ENCODE assay signal across 10 cellular contexts in genomic region chr12:117143008-117143532, GRCh38. TPM values are rescaled to one million over a fixed set of nuclear protein-coding genes. Genes with fewer than 3 reads are reported as not detected.
DNase-seq lines count a peak whose midpoint lies in the region; ATAC-seq, FAIRE-seq and TF ChIP-seq lines count a peak whose summit lies in the region.
"Had no signal": no experiment of that assay in that cellular context is flagged by ENCODE, and none has a peak within 500 bp of the region (broad histone marks: within the 10 kb centered on the region; RNA-seq: fewer than 3 reads in every experiment).

No MANE protein-coding gene starts in this region.

- intact Hi-C loops in kidney (cut with DNase I), result no loop called here

- H3K36me3 ChIP-seq in kidney (ENCODE audit: control insufficient read depth in 1 of 2, insufficient read depth in 2 of 2, low read length in 2 of 2), result peaks cover 24 to 26% of the 10 kb centered on the region in 2 donors

- peak; percentile 68 for ATAC-seq in stimulated activated naive CD8-positive, alpha-beta T cell treated with anti-CD3 and anti-CD28 coated beads, Interleukin-15, Interleukin-2, amounts not matched to agents 100 U/mL and 50 U/mL, for 24 hours
- no peak for ATAC-seq in stimulated activated naive CD8-positive, alpha-beta T cell treated with anti-CD3 and anti-CD28 coated beads, Interleukin-15, amount 100 ng/mL, for 72 hours
- ATAC-seq in left lobe of liver, result peak; percentile 70
- no peak for ATAC-seq in GM19035 (IDR thresholded peaks at IDR 0.05; ENCODE audit: unreplicated experiment)
- no peak for ATAC-seq in HG03432 (IDR thresholded peaks at IDR 0.05; ENCODE audit: unreplicated experiment)

- H3K4me1 ChIP-seq in kidney (ENCODE audit: control insufficient read depth in 1 of 2, insufficient read depth in 1 of 2, low read depth in 1 of 2, low read length in 2 of 2), result no peaks in the 10 kb centered on the region

- H3K27ac ChIP-seq in kidney (ENCODE audit: low read depth in 2 of 2, low read length in 2 of 2), result no peak overlapping the region

- no peak overlapping the region for H3K27ac Mint-ChIP-seq in stimulated activated naive CD8-positive, alpha-beta T cell treated with anti-CD3 and anti-CD28 coated beads, Interleukin-15, amount 100 ng/mL, for 72 hours
- no peak overlapping the region for H3K27ac Mint-ChIP-seq in HFFc6

- no peaks in the 10 kb centered on the region for H3K9me3 ChIP-seq in kidney (ENCODE audit: control insufficient read depth in 1 of 2, low read length in 2 of 2)
- H3K9me3 ChIP-seq: BE2C had no signal

- TF ChIP-seq CTCF in kidney (IDR thresholded peaks at IDR 0.05; ENCODE audit: borderline replicate concordance, extremely low read depth, insufficient read depth) (no peak), HFFc6 (IDR thresholded peaks at IDR 0.05) (no peak)

- H3K9me3 Mint-ChIP-seq in stimulated activated naive CD8-positive, alpha-beta T cell treated with anti-CD3 and anti-CD28 coated beads, Interleukin-15, amount 100 ng/mL, for 72 hours, result no peaks in the 10 kb centered on the region
- no peaks in the 10 kb centered on the region for H3K9me3 Mint-ChIP-seq in HFFc6

- H3K9ac ChIP-seq in kidney (ENCODE audit: low read length in 2 of 2), result no peak overlapping the region

- H3K4me3 ChIP-seq in kidney (ENCODE audit: low read length in 2 of 2), result no peak overlapping the region

- H3K4me1 Mint-ChIP-seq in stimulated activated naive CD8-positive, alpha-beta T cell treated with anti-CD3 and anti-CD28 coated beads, Interleukin-15, amount 100 ng/mL, for 72 hours, result peaks cover 23% of the 10 kb centered on the region
- H3K4me1 Mint-ChIP-seq in HFFc6 (ENCODE audit: low read depth), result no peaks in the 10 kb centered on the region

- no peak overlapping the region for H3K4me3 Mint-ChIP-seq in stimulated activated naive CD8-positive, alpha-beta T cell treated with anti-CD3 and anti-CD28 coated beads, Interleukin-15, amount 100 ng/mL, for 72 hours
- H3K4me3 Mint-ChIP-seq in HFFc6, result no peak overlapping the region

- no peak for DNase-seq in stimulated activated naive CD8-positive, alpha-beta T cell treated with anti-CD3 and anti-CD28 coated beads, Interleukin-15, Interleukin-2, amounts not matched to agents 100 U/mL and 50 U/mL, for 24 hours
- DNase-seq in stimulated activated naive CD8-positive, alpha-beta T cell treated with anti-CD3 and anti-CD28 coated beads, Interleukin-15, amount 100 ng/mL, for 72 hours, result no peak
- DNase-seq in NCI-H82 (lab: John Stamatoyannopoulos, UW), result peak; percentile 67
- peak; percentile 69 for DNase-seq in left lobe of liver (ENCODE audit: low spot score)
- DNase-seq in kidney, result no peak
- no peak for DNase-seq in HFFc6
- DNase-seq: activated CD4-positive, alpha-beta T cell treated with anti-CD3 and anti-CD28 coated beads, Interleukin-2, amount 50 U/mL, for 1 hour; BE2C had no signal

- FAIRE-seq in kidney (lab: Jason Lieb, UNC), result no peak

- H3K36me3 Mint-ChIP-seq in HFFc6 (ENCODE audit: low read depth), result peaks cover 4% of the 10 kb centered on the region; the same call in 1 of the 2 replicates

- no peaks in the 10 kb centered on the region for H3K27me3 Mint-ChIP-seq in stimulated activated naive CD8-positive, alpha-beta T cell treated with anti-CD3 and anti-CD28 coated beads, Interleukin-15, amount 100 ng/mL, for 72 hours
- no peaks in the 10 kb centered on the region for H3K27me3 Mint-ChIP-seq in HFFc6 (ENCODE audit: insufficient read depth)

RNA-seq across cellular contexts. Expression of gene TESC, which starts 43.9 kb away (rescaled TPM):
- total RNA-seq in left lobe of liver (3.1 TPM), kidney (92.6 TPM)
- 19.1 TPM for polyA plus RNA-seq in kidney (ENCODE audit: insufficient read depth, low read depth, low replicate concordance)
- total RNA-seq in HFFc6 (2021; fragmentation: NEBNext Ultra II Directional; extraction: Animal tissue kit (Norgen Biotek cat#: 25700)), result not detected

RNA-seq across cellular contexts. Expression of gene FBXO21, which starts 47.2 kb away (rescaled TPM):
- total RNA-seq in left lobe of liver, result 19.2 TPM
- 45.0 TPM for total RNA-seq in kidney
- 28.9 TPM for polyA plus RNA-seq in kidney (ENCODE audit: insufficient read depth, low read depth, low replicate concordance)
- 10 to 100 TPM; 26.2 to 35.3 (median 32.3) TPM for total RNA-seq in HFFc6 (2021; fragmentation: NEBNext Ultra II Directional; extraction: Animal tissue kit (Norgen Biotek cat#: 25700))

Comparison
In these comparisons a context has a peak if more than half of its experiments do, and no peak if none do; other contexts are left out.
1. ATAC-seq: peak in stimulated activated naive CD8-positive, alpha-beta T cell treated with anti-CD3 and anti-CD28 coated beads, Interleukin-15, Interleukin-2, amounts not matched to agents 100 U/mL and 50 U/mL, for 24 hours (single experiment) and left lobe of liver (single experiment); none in stimulated activated naive CD8-positive, alpha-beta T cell treated with anti-CD3 and anti-CD28 coated beads, Interleukin-15, amount 100 ng/mL, for 72 hours (single experiment), GM19035 (single experiment) and HG03432 (single experiment).
2. DNase-seq: peak in NCI-H82 (single experiment) and left lobe of liver (single experiment); none in stimulated activated naive CD8-positive, alpha-beta T cell treated with anti-CD3 and anti-CD28 coated beads, Interleukin-15, Interleukin-2, amounts not matched to agents 100 U/mL and 50 U/mL, for 24 hours (single experiment), stimulated activated naive CD8-positive, alpha-beta T cell treated with anti-CD3 and anti-CD28 coated beads, Interleukin-15, amount 100 ng/mL, for 72 hours (0 of 2), kidney (single experiment) and HFFc6 (single experiment).
3. RNA of gene TESC, which starts 43.9 kb away (total RNA-seq): 92.6 TPM in kidney (single experiment); 3.1 TPM in left lobe of liver (single experiment) and not detected in HFFc6; every median in the first group is over 10 times any median in the second.